In the genomic region with DNA sequence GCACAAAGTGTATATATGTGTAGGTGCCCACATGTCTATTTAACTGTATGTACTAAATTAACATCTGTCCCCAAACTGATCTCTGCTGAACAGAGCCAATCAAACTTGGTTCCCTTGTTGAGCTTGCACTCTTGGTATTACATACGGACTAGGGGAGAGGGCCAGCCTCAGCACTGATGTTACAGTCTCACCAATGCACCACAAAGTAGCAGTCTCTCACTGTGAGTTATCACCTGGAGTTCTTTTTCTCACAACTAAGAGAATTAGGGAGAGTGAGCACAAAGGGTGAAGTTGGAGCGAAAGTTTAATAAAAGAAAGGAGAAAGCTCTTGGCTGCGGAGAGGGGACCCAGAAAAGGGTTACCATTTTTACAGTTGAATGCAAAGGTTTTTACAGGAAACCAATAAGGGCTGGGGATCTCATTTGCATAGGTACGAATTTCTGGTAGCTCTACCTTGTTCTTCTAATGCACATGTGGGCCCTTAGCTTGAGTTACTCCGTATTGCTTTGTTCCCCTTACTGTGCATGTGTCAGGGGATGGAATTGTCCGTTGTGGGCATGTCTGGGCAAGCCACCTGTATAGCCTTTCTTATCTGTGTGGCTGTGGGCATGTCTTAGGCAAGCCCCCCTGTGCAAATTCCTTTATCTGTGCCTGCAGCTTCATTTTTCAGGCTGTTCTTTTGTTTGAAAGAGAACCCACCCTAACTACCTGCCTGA, we compare ENCODE assay signal across 11 cellular contexts.
DNase-seq lines count a peak whose midpoint lies in the region; ATAC-seq and TF ChIP-seq lines count a peak whose summit lies in the region.
"Had no signal": no experiment of that assay in that cellular context is flagged by ENCODE, and none has a peak within 500 bp of the region (broad histone marks: within the 10 kb centered on the region; RNA-seq: fewer than 3 reads in every experiment).

No MANE protein-coding gene starts in this region.

- peak; percentile 45 for TF ChIP-seq POLR2A in GM18951 (IDR thresholded peaks at IDR 0.05; ENCODE audit: extremely low read depth, insufficient read depth, insufficient read length)

- peak overlapping the region; percentile 76 for H3K4me2 ChIP-seq in BLaER1
- no peak overlapping the region for H3K4me2 ChIP-seq in OCI-LY3 (ENCODE audit: low read length)

- TF ChIP-seq CTCF in OCI-LY3 (IDR thresholded peaks at IDR 0.05; ENCODE audit: low read depth, low read length) (no peak), coronary artery (IDR thresholded peaks at IDR 0.05) (no peak)

- peaks cover 2 to 9% of the 10 kb centered on the region in 2 donors for H3K9me3 Mint-ChIP-seq in effector memory CD8-positive, alpha-beta T cell

- no peak for DNase-seq in effector memory CD8-positive, alpha-beta T cell
- DNase-seq in DMS53 (lab: John Stamatoyannopoulos, UW), result no peak
- DNase-seq in coronary artery (ENCODE audit: low spot score), result no peak
- DNase-seq: heart left ventricle, NCI-H524 treated with DMSO at 0.1 percent for 48 hours had no signal

- no peaks in the 10 kb centered on the region for H3K36me3 ChIP-seq in BLaER1
- no peaks in the 10 kb centered on the region for H3K36me3 ChIP-seq in OCI-LY3 (replicated peaks; ENCODE audit: low read depth, low read length)
- H3K36me3 ChIP-seq: cardiac muscle cell, heart left ventricle had no signal

- H3K27me3 Mint-ChIP-seq in effector memory CD8-positive, alpha-beta T cell, result peaks cover 0 to 6% of the 10 kb centered on the region in 2 donors

- H3K36me3 Mint-ChIP-seq in effector memory CD8-positive, alpha-beta T cell (ENCODE audit: insufficient read depth), result peaks cover 21% of the 10 kb centered on the region

- peak overlapping the region; percentile 95 to 99 for H3K27ac Mint-ChIP-seq in effector memory CD8-positive, alpha-beta T cell

- H4K20me1 ChIP-seq in BLaER1 (no peaks in the 10 kb centered on the region), OCI-LY3 (ENCODE audit: insufficient read depth, low read length) (no peaks in the 10 kb centered on the region)

- no peak for ATAC-seq in effector memory CD8-positive, alpha-beta T cell (replicated peaks)
- ATAC-seq in HG02678 (IDR thresholded peaks at IDR 0.05; ENCODE audit: unreplicated experiment) (no peak), GM21576 (IDR thresholded peaks at IDR 0.05; ENCODE audit: unreplicated experiment) (no peak)
- ATAC-seq: heart left ventricle had no signal

- no peaks in the 10 kb centered on the region for H3K27me3 ChIP-seq in BLaER1
- no peaks in the 10 kb centered on the region for H3K27me3 ChIP-seq in OCI-LY3 (ENCODE audit: low read depth, low read length)
- H3K27me3 ChIP-seq: cardiac muscle cell had no signal

- H3K9ac ChIP-seq in BLaER1, result peak overlapping the region; percentile 68
- no peak overlapping the region for H3K9ac ChIP-seq in OCI-LY3 (ENCODE audit: low read length)

- peaks cover 59 to 67% of the 10 kb centered on the region in 2 donors for H3K4me1 Mint-ChIP-seq in effector memory CD8-positive, alpha-beta T cell (ENCODE audit: low read depth in 2 of 2)

- H3K4me3 Mint-ChIP-seq in effector memory CD8-positive, alpha-beta T cell, result peak overlapping the region; percentile 77 to 83

- H3K4me1 ChIP-seq in BLaER1, result peaks cover 75% of the 10 kb centered on the region
- peaks cover 43% of the 10 kb centered on the region for H3K4me1 ChIP-seq in OCI-LY3 (ENCODE audit: low read length)

- H3K9me3 ChIP-seq in BLaER1 (no peaks in the 10 kb centered on the region), OCI-LY3 (ENCODE audit: insufficient read depth, low read length) (peaks cover 30% of the 10 kb centered on the region; the same call in 1 of the 2 replicates)
- H3K9me3 ChIP-seq: heart left ventricle had no signal

- H3K4me3 ChIP-seq in BLaER1 (peak overlapping the region; percentile 9; the same call in 1 of the 2 replicates), OCI-LY3 (ENCODE audit: low read length) (no peak overlapping the region), coronary artery (no peak overlapping the region)
- H3K4me3 ChIP-seq: cardiac muscle cell, heart left ventricle had no signal

- in situ Hi-C loops in GM18951 (cut with MboI; ENCODE audit: low sequenced_read_pairs, unreplicated experiment), result no loop called here

- no peak overlapping the region for H2AFZ ChIP-seq in OCI-LY3 (ENCODE audit: low read depth, low read length)

- peak overlapping the region; percentile 88 for H3K27ac ChIP-seq in BLaER1
- peak overlapping the region; percentile 48 for H3K27ac ChIP-seq in OCI-LY3 (ENCODE audit: low read length)
- H3K27ac ChIP-seq in coronary artery, result no peak overlapping the region
- H3K27ac ChIP-seq: cardiac muscle cell had no signal

- H3K79me2 ChIP-seq in OCI-LY3 (ENCODE audit: low read length), result no peaks in the 10 kb centered on the region

Comparison
In these comparisons a context has a peak if more than half of its experiments do, and no peak if none do; other contexts are left out.
1. H3K27ac ChIP-seq: peak in BLaER1 (single experiment) and OCI-LY3 (single experiment); none in coronary artery (0 of 2).